ENCODE assay signal across 8 cellular contexts in genomic region chr20:31738729-31739549, GRCh38. TPM values are rescaled to one million over a fixed set of nuclear protein-coding genes. Genes with fewer than 3 reads are reported as not detected.
DNase-seq lines count a peak whose midpoint lies in the region; ATAC-seq, FAIRE-seq and TF ChIP-seq lines count a peak whose summit lies in the region.

Gene TPX2 (plus strand): TSS chr20:31739290. CDS start chr20:31757477, 18,187 bp downstream.

- no peaks in the 10 kb centered on the region for H3K9me3 ChIP-seq in pancreas

- peaks cover 3% of the 10 kb centered on the region for H3K36me3 Mint-ChIP-seq in activated naive CD8-positive, alpha-beta T cell treated with anti-CD3 and anti-CD28 coated beads, Interleukin-2, amount 10 ng/mL, durations not matched to agents 7 days and 5 days
- no peaks in the 10 kb centered on the region for H3K36me3 Mint-ChIP-seq in type B pancreatic cell

- no peaks in the 10 kb centered on the region for H3K27me3 ChIP-seq in pancreas

- H3K4me3 ChIP-seq in pancreas = peak within 1 kb of the TSS; percentile 54 to 78 (median 63)

- peak; percentile 99 for DNase-seq in NCI-H1105 treated with DMSO at 0.1 percent for 48 hours (lab: John Stamatoyannopoulos, UW)
- DNase-seq in SKM-1 treated with dmso at 0.1 percent for 144 hours (lab: John Stamatoyannopoulos, UW; ENCODE audit: unreplicated experiment) = peak; percentile 95
- DNase-seq in activated naive CD8-positive, alpha-beta T cell treated with anti-CD3 and anti-CD28 coated beads, Interleukin-2, amount 10 ng/mL, durations not matched to agents 7 days and 5 days = peak; percentile 77
- DNase-seq in Right ventricle myocardium inferior (ENCODE audit: missing footprints) = peak; percentile 96
- peak; percentile 87 to 97 (median 92) for DNase-seq in pancreas
- peak; percentile 96 for DNase-seq in type B pancreatic cell (ENCODE audit: extremely low spot score, unreplicated experiment)

- peaks cover 6% of the 10 kb centered on the region for H3K4me1 Mint-ChIP-seq in activated naive CD8-positive, alpha-beta T cell treated with anti-CD3 and anti-CD28 coated beads, Interleukin-2, amount 10 ng/mL, durations not matched to agents 7 days and 5 days
- H3K4me1 Mint-ChIP-seq in type B pancreatic cell (ENCODE audit: unreplicated experiment) = no peaks in the 10 kb centered on the region

- TF ChIP-seq CTCF in GM12873 (IDR thresholded peaks at IDR 0.05; ENCODE audit: insufficient read depth, low read depth, low read length, missing control alignments) (peak; percentile 29), pancreas (IDR thresholded peaks at IDR 0.05) (no peak), type B pancreatic cell (conservative IDR thresholded peaks at IDR 0.05) (peak; percentile 61)

- intact Hi-C loops in Right ventricle myocardium inferior (cut with DNase I) = loop anchor here (5.0 kb wide), 1 partner anchor 78 kb away; the partner anchor contains the start of gene MYLK2
- intact Hi-C loops in pancreas (cut with DNase I) = no loop called here

- H3K9me3 Mint-ChIP-seq in activated naive CD8-positive, alpha-beta T cell treated with anti-CD3 and anti-CD28 coated beads, Interleukin-2, amount 10 ng/mL, durations not matched to agents 7 days and 5 days = no peaks in the 10 kb centered on the region
- no peaks in the 10 kb centered on the region for H3K9me3 Mint-ChIP-seq in type B pancreatic cell

- no peaks in the 10 kb centered on the region for H3K36me3 ChIP-seq in pancreas

- H3K27ac ChIP-seq in pancreas = peak within 1 kb of the TSS in 3 of 4 donors; percentile 28 to 78 (median 73)

- H3K27ac Mint-ChIP-seq in activated naive CD8-positive, alpha-beta T cell treated with anti-CD3 and anti-CD28 coated beads, Interleukin-2, amount 10 ng/mL, durations not matched to agents 7 days and 5 days = no peak within 1 kb of the TSS
- H3K27ac Mint-ChIP-seq in type B pancreatic cell = no peak within 1 kb of the TSS

- FAIRE-seq in pancreas (lab: Jason Lieb, UNC) = no peak

- ATAC-seq in HG02678 (IDR thresholded peaks at IDR 0.05; ENCODE audit: unreplicated experiment) (peak; percentile 98), Right ventricle myocardium inferior (peak; percentile 100), pancreas (peak; percentile 99 to 100 (median 100))
- ATAC-seq in activated naive CD8-positive, alpha-beta T cell treated with anti-CD3 and anti-CD28 coated beads, Interleukin-2, amount 10 ng/mL, durations not matched to agents 7 days and 5 days (ENCODE audit: low read depth) = peak; percentile 91

- POLR2A ChIA-PET in activated naive CD8-positive, alpha-beta T cell treated with anti-CD3 and anti-CD28 coated beads, Interleukin-2, amount 10 ng/mL, durations not matched to agents 7 days and 5 days (lab: Charles Lee) = interaction anchor here (0.8 to 3.1 kb wide), 3 partner anchors 16 to 176 kb away, joined by 3 to 14 read pairs (median 3); partner anchors contain the start of gene BCL2L1

- peaks cover 8% of the 10 kb centered on the region for H3K27me3 Mint-ChIP-seq in activated naive CD8-positive, alpha-beta T cell treated with anti-CD3 and anti-CD28 coated beads, Interleukin-2, amount 10 ng/mL, durations not matched to agents 7 days and 5 days
- H3K27me3 Mint-ChIP-seq in type B pancreatic cell = no peaks in the 10 kb centered on the region

- WGBS in pancreas, 2 donors = 0% methylated on average over 54 of the region's 54 CpGs

- no peaks in the 10 kb centered on the region for H3K4me1 ChIP-seq in pancreas

- H3K4me3 Mint-ChIP-seq in activated naive CD8-positive, alpha-beta T cell treated with anti-CD3 and anti-CD28 coated beads, Interleukin-2, amount 10 ng/mL, durations not matched to agents 7 days and 5 days = no peak within 1 kb of the TSS
- no peak within 1 kb of the TSS for H3K4me3 Mint-ChIP-seq in type B pancreatic cell

RNA-seq across cellular contexts. Expression of gene TPX2, which starts in this region (rescaled TPM):
- total RNA-seq in activated naive CD8-positive, alpha-beta T cell treated with anti-CD3 and anti-CD28 coated beads, Interleukin-2, amount 10 ng/mL, durations not matched to agents 7 days and 5 days = 100 to 1,000 TPM; 111 to 114 TPM
- total RNA-seq in Right ventricle myocardium inferior (1.2 TPM), pancreas (1 to 10 TPM in 1 of 6 donors, under 1 TPM in 4, not detected in 1; 0.20 to 1.5 (median 0.79) TPM), type B pancreatic cell (ENCODE audit: low replicate concordance) (45.0 and 130 TPM in 2 replicates)
- polyA plus RNA-seq in pancreas = under 1 TPM; 0.04 to 0.12 TPM

Comparison
In these comparisons a context has a peak if more than half of its experiments do, and no peak if none do; other contexts are left out.
1. Peak in every context shown above with its lines: DNase-seq, ATAC-seq, H3K4me3 ChIP-seq and H3K27ac ChIP-seq.
2. RNA of gene TPX2 (total RNA-seq): 45.0 to 130 TPM in type B pancreatic cell and 111 to 114 TPM in activated naive CD8-positive, alpha-beta T cell treated with anti-CD3 and anti-CD28 coated beads, Interleukin-2, amount 10 ng/mL, durations not matched to agents 7 days and 5 days; 1.2 TPM in Right ventricle myocardium inferior (single experiment) and 0.20 to 1.5 TPM in pancreas; every median in the first group is over 10 times any median in the second.
3. CTCF ChIP-seq: peak in GM12873 (single experiment) and type B pancreatic cell (single experiment); none in pancreas (0 of 4).